ENCODE assay signal across 26 cellular contexts in the genomic region with DNA sequence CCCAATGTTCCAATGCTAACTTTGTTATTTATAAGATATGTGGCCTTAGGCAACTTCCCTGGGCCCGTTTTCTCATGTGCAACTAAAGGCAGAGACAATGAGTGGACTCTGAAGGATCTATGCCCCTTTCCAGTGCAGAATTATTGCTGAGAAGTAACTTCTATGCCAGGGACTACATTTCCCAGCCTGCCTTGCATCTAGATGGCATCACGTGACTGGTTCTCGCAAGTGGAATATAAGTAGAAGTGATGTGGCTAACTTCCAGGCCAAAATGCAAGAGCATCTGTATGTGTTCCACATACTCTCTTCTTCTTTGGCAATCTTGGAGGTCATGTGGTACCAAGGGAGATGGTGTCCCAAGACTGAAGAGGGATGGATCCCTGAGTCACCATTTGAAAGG.
A peak's percentile ranks its signal among the peaks of the same experiment; 100 is the strongest.
DNase-seq lines count a peak whose midpoint lies in the region; ATAC-seq, FAIRE-seq and TF ChIP-seq lines count a peak whose summit lies in the region.
"Had no signal": no experiment of that assay in that cellular context is flagged by ENCODE, and none has a peak within 500 bp of the region (broad histone marks: within the 10 kb centered on the region; RNA-seq: fewer than 3 reads in every experiment).

No MANE protein-coding gene starts in this region.

- no peak for TF ChIP-seq RAD21 in IMR-90 (IDR thresholded peaks at IDR 0.05; ENCODE audit: low read length)

- H3K23ac ChIP-seq in IMR-90 (ENCODE audit: low read depth, low read length): no peak overlapping the region

- DNase-seq in GM23248 (peak; percentile 9), IMR-90 (no peak), SK-MEL-5 (ENCODE audit: low read depth, low spot score) (peak; percentile 55), fibroblast of the aortic adventitia (ENCODE audit: low read depth) (peak; percentile 24), HTR-8/SVneo (ENCODE audit: insufficient read length, low spot score) (no peak)
- DNase-seq in stimulated activated CD8-positive, alpha-beta memory T cell treated with anti-CD3 and anti-CD28 coated beads, Interleukin-4, amount 100 ng/mL, for 48 hours: no peak
- DNase-seq: activated CD4-positive, alpha-beta memory T cell treated with anti-CD3 and anti-CD28 coated beads for 36 hours; activated CD4-positive, CD25-positive, alpha-beta regulatory T cell treated with anti-CD3 and anti-CD28 coated beads, Interleukin-2, amount 50 U/mL, for 72 hours; activated naive CD4-positive, alpha-beta T cell treated with anti-CD3 and anti-CD28 coated beads for 36 hours; C1 segment of cervical spinal cord; central memory CD4-positive, alpha-beta T cell; COR-L47; DMS79 treated with DMSO at 0.1 percent for 48 hours; esophagus squamous epithelium; gastrocnemius medialis; GDM1; Kasumi-1; NCI-H1048; stimulated activated CD4-positive, alpha-beta T cell treated with anti-CD3 and anti-CD28 coated beads, Interleukin-4, amount 100 ng/mL, for 24 hours; T-helper 1 cell had no signal

- H2AFZ ChIP-seq in GM23248: no peak overlapping the region
- H2AFZ ChIP-seq in IMR-90 (replicated peaks; ENCODE audit: low read length, poor library complexity): no peak overlapping the region

- TF ChIP-seq CTCF in IMR-90 (conservative IDR thresholded peaks at IDR 0.05; ENCODE audit: low read depth, low read length): no peak
- no peak for TF ChIP-seq CTCF in fibroblast of the aortic adventitia (IDR thresholded peaks at IDR 0.05; ENCODE audit: insufficient read depth, low read length)

- POLR2A ChIA-PET in IMR-90 (lab: Charles Lee; ENCODE audit: unreplicated experiment): no interaction called here

- no peaks in the 10 kb centered on the region for H3K79me1 ChIP-seq in IMR-90 (ENCODE audit: low read depth in 1 of 2, low read length in 2 of 2)

- in situ Hi-C loops in GM23248 (cut with MboI) (no loop called here), IMR-90 (cut with MboI; ENCODE audit: low sequenced_read_pairs) (no loop called here), SK-MEL-5 (cut with HindIII; ENCODE audit: low pct_unique_long_range_greater_than_20kb, low sequenced_read_pairs) (no loop called here)

- TF ChIP-seq POLR2A in IMR-90 (IDR thresholded peaks at IDR 0.05; ENCODE audit: low read depth, low read length): no peak

- dilution Hi-C loops in IMR-90 (cut with HindIII; ENCODE audit: low sequenced_read_pairs, unreplicated experiment): no loop called here

- no peak overlapping the region for H3K14ac ChIP-seq in IMR-90 (replicated peaks; ENCODE audit: low read depth, low read length)

- H2AK5ac ChIP-seq in IMR-90 (ENCODE audit: low read depth, low read length): no peak overlapping the region

- no peak overlapping the region for H3K18ac ChIP-seq in IMR-90 (ENCODE audit: low read depth, low read length)

- no peak overlapping the region for H4K8ac ChIP-seq in IMR-90 (ENCODE audit: low read depth in 2 of 2, low read length in 2 of 2)

- no peak overlapping the region for H2BK120ac ChIP-seq in IMR-90 (ENCODE audit: low read depth, low read length)

- CTCF ChIA-PET in IMR-90 (lab: Yijun Ruan, JAX): no interaction called here

- H3K9ac ChIP-seq in GM23248: no peak overlapping the region
- no peak overlapping the region for H3K9ac ChIP-seq in IMR-90 (ENCODE audit: low read depth, low read length)

- H4K20me1 ChIP-seq in GM23248 (ENCODE audit: insufficient read depth) (no peaks in the 10 kb centered on the region), IMR-90 (ENCODE audit: insufficient read depth, low read length) (no peaks in the 10 kb centered on the region)

- no peaks in the 10 kb centered on the region for H3F3A ChIP-seq in GM23248 (ENCODE audit: insufficient read depth)

- H3K4me2 ChIP-seq in GM23248 (ENCODE audit: unreplicated experiment): no peak overlapping the region
- H3K4me2 ChIP-seq in IMR-90 (ENCODE audit: low read depth, low read length): no peak overlapping the region

- no peaks in the 10 kb centered on the region for H3K79me2 ChIP-seq in GM23248 (ENCODE audit: insufficient read depth)

- BruUV-seq in IMR-90 (replicated peaks; lab: Mats Ljungman, UMichigan): no TSS peak

- no peak overlapping the region for H3K27ac ChIP-seq in GM23248
- H3K27ac ChIP-seq in IMR-90 (ENCODE audit: insufficient read depth, low read length): no peak overlapping the region
- H3K27ac ChIP-seq: esophagus squamous epithelium, gastrocnemius medialis, SJCRH30 had no signal

- H3K27me3 ChIP-seq in GM23248 (replicated peaks; ENCODE audit: insufficient read depth) (no peaks in the 10 kb centered on the region), IMR-90 (ENCODE audit: control insufficient read depth, insufficient read depth, low read length) (no peaks in the 10 kb centered on the region)
- H3K27me3 ChIP-seq: esophagus squamous epithelium, gastrocnemius medialis, SJCRH30 had no signal

- ATAC-seq in IMR-90 (ENCODE audit: low read depth): no peak
- no peak for ATAC-seq in GM18870 (IDR thresholded peaks at IDR 0.05; ENCODE audit: unreplicated experiment)
- ATAC-seq: gastrocnemius medialis had no signal

- no peak overlapping the region for H2BK20ac ChIP-seq in IMR-90 (ENCODE audit: low read depth, low read length)

- no peaks in the 10 kb centered on the region for H3K9me1 ChIP-seq in IMR-90 (ENCODE audit: insufficient read depth, low read length)

- intact Hi-C loops in IMR-90 (cut with micrococcal nuclease): no loop called here

- H3K9me2 ChIP-seq in GM23248 (ENCODE audit: insufficient read depth): no peaks in the 10 kb centered on the region

- H2BK5ac ChIP-seq in IMR-90 (ENCODE audit: low read depth, low read length, poor library complexity, severe bottlenecking): no peak overlapping the region

- 10 to 26% methylated on average over 3 of the region's 3 CpGs for WGBS in GM23248 (ENCODE audit: low coverage in 1 of 2, low lambda C conversion rate in 2 of 2, missing lambda C conversion rate in 2 of 2), 2 experiments
- no CpG with 5 or more reads among the region's 3 CpGs for WGBS in IMR-90 (ENCODE audit: extremely low coverage in 2 of 2, insufficient read length in 1 of 2), 2 experiments

- FAIRE-seq in HTR-8/SVneo (lab: Jason Lieb, UNC): no peak
- FAIRE-seq: endometrium, H54, RCC 7860 had no signal

- H3K36me3 ChIP-seq in GM23248 (ENCODE audit: low read depth): no peaks in the 10 kb centered on the region
- no peaks in the 10 kb centered on the region for H3K36me3 ChIP-seq in IMR-90 (ENCODE audit: control insufficient read depth, insufficient read depth, low read length)
- H3K36me3 ChIP-seq: esophagus squamous epithelium, gastrocnemius medialis, SJCRH30 had no signal

- H3K4me3 ChIP-seq in GM23248 (no peak overlapping the region), IMR-90 (ENCODE audit: insufficient read depth, low read depth, low read length) (no peak overlapping the region), fibroblast of the aortic adventitia (ENCODE audit: low read depth, low read length) (no peak overlapping the region)
- H3K4me3 ChIP-seq: esophagus squamous epithelium, gastrocnemius medialis, lung, SJCRH30 had no signal

- H3K9me3 ChIP-seq in GM23248 (ENCODE audit: low read depth) (no peaks in the 10 kb centered on the region), IMR-90 (ENCODE audit: control insufficient read depth, insufficient read depth, low read length) (peaks cover 4% of the 10 kb centered on the region; the same call in 1 of the 2 replicates)
- H3K9me3 ChIP-seq: esophagus squamous epithelium, gastrocnemius medialis, SJCRH30 had no signal

- no peak overlapping the region for H3K4ac ChIP-seq in IMR-90 (ENCODE audit: low read depth, low read length)

- H3K4me1 ChIP-seq in GM23248 (ENCODE audit: insufficient read depth): no peaks in the 10 kb centered on the region
- no peaks in the 10 kb centered on the region for H3K4me1 ChIP-seq in IMR-90 (ENCODE audit: control insufficient read depth, insufficient read depth, low read length)
- H3K4me1 ChIP-seq: esophagus squamous epithelium, gastrocnemius medialis, SJCRH30 had no signal

- H4K91ac ChIP-seq in IMR-90 (ENCODE audit: insufficient read depth, low read depth, low read length): no peak overlapping the region

- H3K56ac ChIP-seq in IMR-90 (ENCODE audit: extremely low read depth, insufficient read depth, low read length): no peak overlapping the region

- no peak overlapping the region for H2BK15ac ChIP-seq in IMR-90 (ENCODE audit: low read depth, low read length)

- no peak overlapping the region for H2AK9ac ChIP-seq in IMR-90 (replicated peaks; ENCODE audit: low read depth, low read length, poor library complexity)

- H4K5ac ChIP-seq in IMR-90 (ENCODE audit: low read depth, low read length): no peak overlapping the region

TF ChIP-seq in IMR-90, 13 proteins besides CTCF, POLR2A, EP300 and RAD21:
- no peak for TF ChIP-seq MAZ (IDR thresholded peaks at IDR 0.05; ENCODE audit: borderline replicate concordance, low read depth, low read length)
- TF ChIP-seq, protein P1, sequence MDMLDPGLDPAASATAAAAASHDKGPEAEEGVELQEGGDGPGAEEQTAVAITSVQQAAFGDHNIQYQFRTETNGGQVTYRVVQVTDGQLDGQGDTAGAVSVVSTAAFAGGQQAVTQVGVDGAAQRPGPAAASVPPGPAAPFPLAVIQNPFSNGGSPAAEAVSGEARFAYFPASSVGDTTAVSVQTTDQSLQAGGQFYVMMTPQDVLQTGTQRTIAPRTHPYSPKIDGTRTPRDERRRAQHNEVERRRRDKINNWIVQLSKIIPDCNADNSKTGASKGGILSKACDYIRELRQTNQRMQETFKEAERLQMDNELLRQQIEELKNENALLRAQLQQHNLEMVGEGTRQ (IDR thresholded peaks at IDR 0.05; ENCODE audit: low read depth, low read length): peak; percentile 44

Comparison
In these comparisons a context has a peak if more than half of its experiments do, and no peak if none do; other contexts are left out.
1. DNase-seq: peak in GM23248 (single experiment), SK-MEL-5 (single experiment) and fibroblast of the aortic adventitia (single experiment); none in IMR-90 (single experiment), HTR-8/SVneo (single experiment) and stimulated activated CD8-positive, alpha-beta memory T cell treated with anti-CD3 and anti-CD28 coated beads, Interleukin-4, amount 100 ng/mL, for 48 hours (single experiment).